Comparison of ENCODE assay signal across 8 cellular contexts in genomic region chr10:59625842-59626522, GRCh38.
DNase-seq lines count a peak whose midpoint lies in the region; ATAC-seq and TF ChIP-seq lines count a peak whose summit lies in the region.

No MANE protein-coding gene starts in this region.

- WGBS in aorta, 2 donors = 14 to 15% methylated on average over 7 of the region's 7 CpGs

- intact Hi-C loops in aorta (cut with DNase I) = loop anchor here (2.0 to 10.0 kb wide), 10 partner anchors 179 to 851 kb away; partner anchors contain the start of gene CCDC6 (in 2 of the 2)

- peak overlapping the region; percentile 65 to 77 (median 74) for H3K27ac Mint-ChIP-seq in nephron

- H3K4me3 ChIP-seq in fibroblast of mammary gland (ENCODE audit: control insufficient read depth, low read depth, low read length) = no peak overlapping the region
- no peak overlapping the region for H3K4me3 ChIP-seq in aorta (ENCODE audit: low read length in 2 of 2)

- H3K27me3 Mint-ChIP-seq in nephron (ENCODE audit: low read depth) = no peaks in the 10 kb centered on the region

- H3K9me3 Mint-ChIP-seq in nephron = no peaks in the 10 kb centered on the region

- no peaks in the 10 kb centered on the region for H3K9me3 ChIP-seq in aorta (ENCODE audit: control insufficient read depth, low read length)

- no peaks in the 10 kb centered on the region for H3K36me3 ChIP-seq in aorta (ENCODE audit: control insufficient read depth in 1 of 2, insufficient read depth in 2 of 2, low read length in 1 of 2)

- no peaks in the 10 kb centered on the region for H3K27me3 ChIP-seq in aorta (ENCODE audit: control insufficient read depth in 1 of 2, insufficient read depth in 2 of 2, low read length in 1 of 2)

- peaks cover 20% of the 10 kb centered on the region for H3K4me1 Mint-ChIP-seq in nephron

- peaks cover 0 to 2% of the 10 kb centered on the region in 2 donors for H3K4me1 ChIP-seq in aorta (ENCODE audit: control insufficient read depth in 1 of 2, insufficient read depth in 2 of 2, low read length in 2 of 2)

- peak; percentile 86 for ATAC-seq in GM19397 (IDR thresholded peaks at IDR 0.05; ENCODE audit: unreplicated experiment)
- ATAC-seq in HG03442 (IDR thresholded peaks at IDR 0.05; ENCODE audit: unreplicated experiment) = peak; percentile 87
- peak; percentile 88 for ATAC-seq in aorta (ENCODE audit: low FRiP score)

- TF ChIP-seq CTCF in fibroblast of mammary gland (conservative IDR thresholded peaks at IDR 0.05; ENCODE audit: control insufficient read depth, insufficient read depth, low read depth, low read length) (peak; percentile 75), nephron (IDR thresholded peaks at IDR 0.05; ENCODE audit: unreplicated experiment in 3 of 3) (peak; percentile 84 to 85 (median 85))

- peak; percentile 82 for DNase-seq in DMS153 treated with DMSO at 0.1 percent for 48 hours (lab: John Stamatoyannopoulos, UW; ENCODE audit: unreplicated experiment)
- DNase-seq in NCI-H524 (lab: John Stamatoyannopoulos, UW) = peak; percentile 52 to 82
- DNase-seq in activated CD8-positive, alpha-beta memory T cell treated with anti-CD3 and anti-CD28 coated beads, Interleukin-2, amount 50 U/mL, for 48 hours = peak; percentile 54
- DNase-seq in fibroblast of mammary gland (ENCODE audit: low read depth) = peak; percentile 84
- DNase-seq in aorta = no peak

- peak overlapping the region in 1 of 3 experiments; percentile 16 for H3K4me3 Mint-ChIP-seq in nephron

- no peaks in the 10 kb centered on the region for H3K36me3 Mint-ChIP-seq in nephron (ENCODE audit: low read depth)

- H3K27ac ChIP-seq in aorta (ENCODE audit: low read depth in 1 of 2, low read length in 2 of 2) = no peak overlapping the region

Comparison
In these comparisons a context has a peak if more than half of its experiments do, and no peak if none do; other contexts are left out.
1. DNase-seq: peak in DMS153 treated with DMSO at 0.1 percent for 48 hours (single experiment), NCI-H524 (2 of 2), activated CD8-positive, alpha-beta memory T cell treated with anti-CD3 and anti-CD28 coated beads, Interleukin-2, amount 50 U/mL, for 48 hours (single experiment) and fibroblast of mammary gland (single experiment); none in aorta (0 of 2).
2. Peak in every context shown above with its lines, with median percentiles within 50 percentile points of each other: ATAC-seq.